ENCODE assay signal across 8 cellular contexts in genomic region chr1:203274603-203275381, GRCh38. TPM values are rescaled to one million over a fixed set of nuclear protein-coding genes. Genes with fewer than 3 reads are reported as not detected.
DNase-seq lines count a peak whose midpoint lies in the region; ATAC-seq and TF ChIP-seq lines count a peak whose summit lies in the region.

No MANE protein-coding gene starts in this region.

- ATAC-seq in upper lobe of left lung (ENCODE audit: low FRiP score in 2 of 2), result peak in 1 of 2 donors; percentile 11
- ATAC-seq in HG02763 (IDR thresholded peaks at IDR 0.05; ENCODE audit: unreplicated experiment), result no peak

- no peaks in the 10 kb centered on the region for H3K9me3 ChIP-seq in muscle layer of colon (ENCODE audit: low read length)
- H3K9me3 ChIP-seq in upper lobe of left lung, result no peaks in the 10 kb centered on the region

- TF ChIP-seq EP300 in upper lobe of left lung (IDR thresholded peaks at IDR 0.05), result peak in 1 of 4 donors; percentile 23

- peaks cover 71% of the 10 kb centered on the region for H3K4me1 Mint-ChIP-seq in activated naive CD4-positive, alpha-beta T cell treated with anti-CD3 and anti-CD28 coated beads, Interleukin-2, amount 50 U/mL, for 24 hours

- TF ChIP-seq POLR2A in upper lobe of left lung (IDR thresholded peaks at IDR 0.05), result peak in 1 of 4 donors; percentile 9

- H3K9me3 Mint-ChIP-seq in activated naive CD4-positive, alpha-beta T cell treated with anti-CD3 and anti-CD28 coated beads, Interleukin-2, amount 50 U/mL, for 24 hours, result no peaks in the 10 kb centered on the region

- H3K9ac ChIP-seq in muscle layer of colon (ENCODE audit: low read length), result peak overlapping the region; percentile 39

- intact Hi-C loops in dorsolateral prefrontal cortex (cut with DNase I), result loop anchor here (5.0 kb wide), 3 partner anchors 168 to 353 kb away; partner anchors contain the start of gene ATP2B4 (in 1 of the 2)

- H3K27me3 Mint-ChIP-seq in activated naive CD4-positive, alpha-beta T cell treated with anti-CD3 and anti-CD28 coated beads, Interleukin-2, amount 50 U/mL, for 24 hours, result no peaks in the 10 kb centered on the region

- H3K4me1 ChIP-seq in muscle layer of colon (ENCODE audit: insufficient read depth, low read length), result peaks cover 78% of the 10 kb centered on the region
- peaks cover 25 to 68% (median 61%) of the 10 kb centered on the region in 4 donors for H3K4me1 ChIP-seq in upper lobe of left lung

- peak overlapping the region in 12 of 59 donors; percentile 3 to 61 (median 20) for H3K4me3 ChIP-seq in dorsolateral prefrontal cortex
- no peak overlapping the region for H3K4me3 ChIP-seq in muscle layer of colon (ENCODE audit: low read depth in 1 of 2, low read length in 2 of 2)
- H3K4me3 ChIP-seq in upper lobe of left lung, result no peak overlapping the region

- peak overlapping the region; percentile 78 for H3K4me3 Mint-ChIP-seq in activated naive CD4-positive, alpha-beta T cell treated with anti-CD3 and anti-CD28 coated beads, Interleukin-2, amount 50 U/mL, for 24 hours

- no peaks in the 10 kb centered on the region for H3K36me3 Mint-ChIP-seq in activated naive CD4-positive, alpha-beta T cell treated with anti-CD3 and anti-CD28 coated beads, Interleukin-2, amount 50 U/mL, for 24 hours

- H3K27ac ChIP-seq in dorsolateral prefrontal cortex (peak overlapping the region; percentile 72 to 99 (median 98)), muscle layer of colon (ENCODE audit: low read depth, low read length) (peak overlapping the region; percentile 87), upper lobe of left lung (peak overlapping the region; percentile 70 to 84 (median 79))

- peak overlapping the region; percentile 65 for H3K27ac Mint-ChIP-seq in activated naive CD4-positive, alpha-beta T cell treated with anti-CD3 and anti-CD28 coated beads, Interleukin-2, amount 50 U/mL, for 24 hours

- WGBS in upper lobe of left lung, 2 donors, result 78 to 84% methylated on average over 11 to 12 of the region's 12 CpGs

- H3K27me3 ChIP-seq in dorsolateral prefrontal cortex, result no peaks in the 10 kb centered on the region
- no peaks in the 10 kb centered on the region for H3K27me3 ChIP-seq in muscle layer of colon (ENCODE audit: control insufficient read depth in 1 of 2, insufficient read depth in 2 of 2, low read length in 2 of 2)
- H3K27me3 ChIP-seq in upper lobe of left lung, result no peaks in the 10 kb centered on the region

- H3K36me3 ChIP-seq in muscle layer of colon (ENCODE audit: insufficient read depth, low read length), result no peaks in the 10 kb centered on the region
- H3K36me3 ChIP-seq in upper lobe of left lung, result no peaks in the 10 kb centered on the region

- DNase-seq in activated naive CD4-positive, alpha-beta T cell treated with anti-CD3 and anti-CD28 coated beads, Interleukin-2, amount 50 U/mL, for 16 hours, result no peak
- peak; percentile 46 to 90 (median 80) for DNase-seq in dorsolateral prefrontal cortex
- no peak for DNase-seq in upper lobe of left lung
- no peak for DNase-seq in dermis blood vessel endothelial cell
- DNase-seq in stimulated activated CD4-positive, alpha-beta T cell treated with anti-CD3 and anti-CD28 coated beads, Interleukin-15, amount 100 ng/mL, for 24 hours, result no peak

- TF ChIP-seq CTCF in dorsolateral prefrontal cortex (IDR thresholded peaks at IDR 0.05 in 54 of 56, conservative IDR thresholded peaks at IDR 0.05 in 2 of 56; ENCODE audit: low read depth in 1 of 56, partially characterized antibody in 56 of 56), result peak in 11 of 56 donors; percentile 5 to 40 (median 16)
- no peak for TF ChIP-seq CTCF in upper lobe of left lung (IDR thresholded peaks at IDR 0.05)

RNA-seq across cellular contexts. Expression of gene BTG2, which starts 30.5 kb away (rescaled TPM):
- total RNA-seq in dorsolateral prefrontal cortex (100 to 1,000 TPM in 3 of 120 experiments, 10 to 100 TPM in 117; 21.2 to 122 (median 33.4) TPM), upper lobe of left lung (100 to 1,000 TPM in 3 of 6 donors, 10 to 100 TPM in 3; 59.1 to 178 (median 104) TPM), dermis blood vessel endothelial cell (63.5 and 64.7 TPM in 2 replicates)

RNA-seq across cellular contexts. Expression of gene CHIT1, which starts 45.3 kb away (rescaled TPM):
- total RNA-seq in dorsolateral prefrontal cortex (1 to 10 TPM in 92 of 120 experiments, under 1 TPM in 24, not detected in 4; 0.17 to 6.8 (median 1.6) TPM), upper lobe of left lung (10 to 100 TPM in 2 of 6 donors, 1 to 10 TPM in 4; 2.0 to 97.4 (median 3.7) TPM), dermis blood vessel endothelial cell (under 0.01 TPM in 2 replicates)

Comparison
In these comparisons a context has a peak if more than half of its experiments do, and no peak if none do; other contexts are left out.
1. DNase-seq: peak in dorsolateral prefrontal cortex (10 of 10); none in activated naive CD4-positive, alpha-beta T cell treated with anti-CD3 and anti-CD28 coated beads, Interleukin-2, amount 50 U/mL, for 16 hours (single experiment), upper lobe of left lung (0 of 2), dermis blood vessel endothelial cell (single experiment) and stimulated activated CD4-positive, alpha-beta T cell treated with anti-CD3 and anti-CD28 coated beads, Interleukin-15, amount 100 ng/mL, for 24 hours (single experiment).
2. Peak in every context shown above with its lines, with median percentiles within 50 percentile points of each other: H3K27ac ChIP-seq.